ENCODE assay signal across 23 cellular contexts in genomic region chrX:115373308-115373707, GRCh38.
"Had no signal": no experiment of that assay in that cellular context is flagged by ENCODE, and none has a peak within 500 bp of the region (broad histone marks: within the 10 kb centered on the region; RNA-seq: fewer than 3 reads in every experiment).

No MANE protein-coding gene starts in this region.

- H3K27me3 ChIP-seq: brain microvascular endothelial cell, colonic mucosa, gastrocnemius medialis, right atrium auricular region, tibial artery had no signal

- H3K9me3 ChIP-seq: colonic mucosa, gastrocnemius medialis, tibial artery had no signal

- H3K9me3 Mint-ChIP-seq: activated CD4-positive, alpha-beta T cell treated with anti-CD3 and anti-CD28 coated beads, Interleukin-2, amount 10 ng/mL, durations not matched to agents 24 days and 14 days; activated CD8-positive, alpha-beta T cell treated with anti-CD3 and anti-CD28 coated beads for 36 hours; activated naive CD8-positive, alpha-beta T cell treated with anti-CD3 and anti-CD28 coated beads, Interleukin-2, amount 10 ng/mL, durations not matched to agents 7 days and 5 days; activated T-helper 2 cell treated with anti-CD3 and anti-CD28 coated beads, Interferon-gamma antibody, Interleukin-2, Interleukin-4, amounts not matched to agents 10 μg/mL and 5 μg/mL and 100 μg/mL, durations not matched to agents 14 hours and 24 hours and 36 hours; memory B cell; naive thymus-derived CD8-positive, alpha-beta T cell; T-cell had no signal

- H3K36me3 ChIP-seq: brain microvascular endothelial cell, colonic mucosa, gastrocnemius medialis, right atrium auricular region, tibial artery had no signal

- DNase-seq: activated CD4-positive, alpha-beta T cell treated with anti-CD3 and anti-CD28 coated beads, Interleukin-2, amount 10 ng/mL, durations not matched to agents 24 days and 14 days; activated CD8-positive, alpha-beta T cell treated with anti-CD3 and anti-CD28 coated beads for 36 hours; activated naive CD4-positive, alpha-beta T cell treated with Interleukin-2 at 50 U/mL for 16 hours; activated naive CD8-positive, alpha-beta T cell treated with anti-CD3 and anti-CD28 coated beads, Interleukin-2, amount 10 ng/mL, durations not matched to agents 7 days and 5 days; activated T-cell treated with anti-CD3 and anti-CD28 coated beads, Interleukin-2, amount 50 U/mL, for 1 hour; amygdala; brain microvascular endothelial cell; central memory CD4-positive, alpha-beta T cell; colonic mucosa; erythroblast; gastrocnemius medialis; head of caudate nucleus; immature natural killer cell; naive thymus-derived CD8-positive, alpha-beta T cell; occipital lobe; stimulated activated naive CD8-positive, alpha-beta T cell treated with anti-CD3 and anti-CD28 coated beads, Interleukin-15, Interleukin-2, amounts not matched to agents 100 U/mL and 50 U/mL, for 24 hours; substantia nigra; T-cell; T-helper 9 cell; tibial artery had no signal

- H3K27me3 Mint-ChIP-seq: activated CD4-positive, alpha-beta T cell treated with anti-CD3 and anti-CD28 coated beads, Interleukin-2, amount 10 ng/mL, durations not matched to agents 24 days and 14 days; activated CD8-positive, alpha-beta T cell treated with anti-CD3 and anti-CD28 coated beads for 36 hours; activated naive CD8-positive, alpha-beta T cell treated with anti-CD3 and anti-CD28 coated beads, Interleukin-2, amount 10 ng/mL, durations not matched to agents 7 days and 5 days; memory B cell; naive thymus-derived CD8-positive, alpha-beta T cell had no signal

- H3K36me3 Mint-ChIP-seq: activated naive CD8-positive, alpha-beta T cell treated with anti-CD3 and anti-CD28 coated beads, Interleukin-2, amount 10 ng/mL, durations not matched to agents 7 days and 5 days; immature natural killer cell; memory B cell; naive thymus-derived CD8-positive, alpha-beta T cell; T-cell had no signal

- H3K27ac Mint-ChIP-seq: activated CD4-positive, alpha-beta T cell treated with anti-CD3 and anti-CD28 coated beads, Interleukin-2, amount 10 ng/mL, durations not matched to agents 24 days and 14 days; activated CD8-positive, alpha-beta T cell treated with anti-CD3 and anti-CD28 coated beads for 36 hours; activated naive CD8-positive, alpha-beta T cell treated with anti-CD3 and anti-CD28 coated beads, Interleukin-2, amount 10 ng/mL, durations not matched to agents 7 days and 5 days; activated T-helper 2 cell treated with anti-CD3 and anti-CD28 coated beads, Interferon-gamma antibody, Interleukin-2, Interleukin-4, amounts not matched to agents 10 μg/mL and 5 μg/mL and 100 μg/mL, durations not matched to agents 14 hours and 24 hours and 36 hours; immature natural killer cell; memory B cell; naive thymus-derived CD8-positive, alpha-beta T cell; T-cell had no signal

- H3K4me3 Mint-ChIP-seq: activated CD4-positive, alpha-beta T cell treated with anti-CD3 and anti-CD28 coated beads, Interleukin-2, amount 10 ng/mL, durations not matched to agents 24 days and 14 days; activated CD8-positive, alpha-beta T cell treated with anti-CD3 and anti-CD28 coated beads for 36 hours; activated naive CD8-positive, alpha-beta T cell treated with anti-CD3 and anti-CD28 coated beads, Interleukin-2, amount 10 ng/mL, durations not matched to agents 7 days and 5 days; immature natural killer cell; memory B cell; naive thymus-derived CD8-positive, alpha-beta T cell; T-cell had no signal

- H3K4me3 ChIP-seq: colonic mucosa, gastrocnemius medialis, right atrium auricular region, tibial artery had no signal

- ATAC-seq: activated CD8-positive, alpha-beta T cell treated with anti-CD3 and anti-CD28 coated beads for 36 hours; gastrocnemius medialis; naive thymus-derived CD8-positive, alpha-beta T cell; stimulated activated naive CD8-positive, alpha-beta T cell treated with anti-CD3 and anti-CD28 coated beads, Interleukin-15, Interleukin-2, amounts not matched to agents 100 U/mL and 50 U/mL, for 24 hours; T-cell had no signal

- H3K4me1 Mint-ChIP-seq: activated CD4-positive, alpha-beta T cell treated with anti-CD3 and anti-CD28 coated beads, Interleukin-2, amount 10 ng/mL, durations not matched to agents 24 days and 14 days; activated naive CD8-positive, alpha-beta T cell treated with anti-CD3 and anti-CD28 coated beads, Interleukin-2, amount 10 ng/mL, durations not matched to agents 7 days and 5 days; immature natural killer cell; memory B cell; naive thymus-derived CD8-positive, alpha-beta T cell; T-cell had no signal

- H3K4me1 ChIP-seq: colonic mucosa, gastrocnemius medialis, right atrium auricular region had no signal

- H3K27ac ChIP-seq: colonic mucosa, gastrocnemius medialis, right atrium auricular region had no signal
